Comparison of ENCODE assay signal across 8 cellular contexts in the genomic region with DNA sequence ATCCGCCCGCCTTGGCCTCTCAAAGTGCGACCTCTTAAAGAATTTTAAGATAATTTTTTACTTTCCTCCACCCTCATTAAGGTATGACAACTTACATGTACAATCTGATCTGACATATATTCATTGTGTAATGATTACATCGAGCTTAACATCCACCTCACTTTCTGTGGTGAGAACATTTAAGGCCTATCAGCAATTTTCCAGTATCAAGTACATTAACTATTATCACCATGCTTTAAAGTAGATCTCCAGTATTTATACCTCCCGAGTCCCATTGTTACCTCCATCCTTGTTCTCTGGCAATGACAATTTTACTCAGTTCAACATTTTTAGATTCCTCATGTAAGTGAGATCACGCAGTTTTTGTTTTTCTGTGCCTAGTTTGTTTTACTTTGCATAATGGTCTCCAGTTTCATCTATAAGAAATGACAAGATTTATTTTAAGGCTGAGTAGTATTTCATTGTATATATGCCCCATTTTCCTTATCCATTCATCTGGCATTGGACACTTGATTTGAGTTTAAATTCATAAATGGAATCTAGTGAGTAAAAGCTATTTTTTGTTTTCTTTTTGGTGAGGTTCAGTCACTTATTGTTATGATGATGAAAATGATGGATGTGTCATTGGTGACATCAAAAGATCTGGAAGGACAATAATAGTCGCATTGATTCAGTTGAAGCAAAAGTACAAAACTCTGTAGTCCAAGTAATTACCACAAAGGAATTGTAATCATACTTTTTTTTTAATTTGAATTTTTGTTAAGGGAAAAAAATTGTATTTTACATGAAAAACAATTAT.
DNase-seq lines count a peak whose midpoint lies in the region; ATAC-seq, FAIRE-seq and TF ChIP-seq lines count a peak whose summit lies in the region.

No MANE protein-coding gene starts in this region.

- peaks cover 26% of the 10 kb centered on the region for H3F3A ChIP-seq in MM.1S (ENCODE audit: insufficient read depth, low read length)

- no peak overlapping the region for H4K91ac ChIP-seq in mesenchymal stem cell (ENCODE audit: low read length)

- no peak overlapping the region for H2BK15ac ChIP-seq in mesenchymal stem cell (ENCODE audit: low read depth, poor library complexity, severe bottlenecking)

- H3K4me2 ChIP-seq in MM.1S (ENCODE audit: low read depth, low read length), result peak overlapping the region; percentile 97
- H3K4me2 ChIP-seq in astrocyte (ENCODE audit: low read length), result peak overlapping the region; percentile 81
- peak overlapping the region; percentile 63 for H3K4me2 ChIP-seq in mesenchymal stem cell (ENCODE audit: low read length, poor library complexity, severe bottlenecking)

- H3K9ac ChIP-seq in MM.1S (ENCODE audit: low read length), result peak overlapping the region; percentile 87
- peak overlapping the region; percentile 84 for H3K9ac ChIP-seq in astrocyte (ENCODE audit: low read length)
- peak overlapping the region; percentile 90 for H3K9ac ChIP-seq in mesenchymal stem cell (ENCODE audit: low read length)

- H3K27ac ChIP-seq in MM.1S (ENCODE audit: low read length) (peak overlapping the region; percentile 98), astrocyte (ENCODE audit: low read depth, low read length) (peak overlapping the region; percentile 72), mesenchymal stem cell (ENCODE audit: low read length, poor library complexity, severe bottlenecking) (peak overlapping the region; percentile 79)

- no peak overlapping the region for H2BK5ac ChIP-seq in mesenchymal stem cell (ENCODE audit: low read depth, low read length, poor library complexity, severe bottlenecking)

- no peaks in the 10 kb centered on the region for H3K9me2 ChIP-seq in MM.1S (replicated peaks; ENCODE audit: insufficient read depth, low read length)

- ATAC-seq in GM18873 (IDR thresholded peaks at IDR 0.05; ENCODE audit: low FRiP score, unreplicated experiment) (no peak), GM21528 (IDR thresholded peaks at IDR 0.05; ENCODE audit: low FRiP score, unreplicated experiment) (no peak)

- no peaks in the 10 kb centered on the region for H3K36me3 ChIP-seq in MM.1S (replicated peaks; ENCODE audit: insufficient read depth, low read length)
- no peaks in the 10 kb centered on the region for H3K36me3 ChIP-seq in astrocyte (ENCODE audit: insufficient read depth, low read length)
- no peaks in the 10 kb centered on the region for H3K36me3 ChIP-seq in mesenchymal stem cell (ENCODE audit: control insufficient read depth in 1 of 2, insufficient read depth in 2 of 2, low read depth in 1 of 2, low read length in 2 of 2)

- H3K9me3 Mint-ChIP-seq in astrocyte (ENCODE audit: unreplicated experiment), result no peaks in the 10 kb centered on the region

- TF ChIP-seq CTCF in MM.1S (IDR thresholded peaks at IDR 0.05; ENCODE audit: low read length) (no peak), astrocyte (IDR thresholded peaks at IDR 0.05; ENCODE audit: insufficient read depth, low read depth, low read length) (no peak)

- H3K4me3 ChIP-seq in MM.1S (ENCODE audit: low read length), result peak overlapping the region; percentile 79
- peak overlapping the region; percentile 72 for H3K4me3 ChIP-seq in astrocyte (ENCODE audit: insufficient read depth, low read depth, low read length)
- H3K4me3 ChIP-seq in mesenchymal stem cell (ENCODE audit: insufficient read depth in 1 of 2, low read depth in 1 of 2, low read length in 2 of 2), result peak overlapping the region; percentile 64 to 82

- H3K27ac Mint-ChIP-seq in astrocyte (ENCODE audit: unreplicated experiment), result peak overlapping the region; percentile 97

- H3K4me3 Mint-ChIP-seq in astrocyte (ENCODE audit: unreplicated experiment), result peak overlapping the region; percentile 96

- H3K79me1 ChIP-seq in mesenchymal stem cell (replicated peaks; ENCODE audit: low read length, poor library complexity, severe bottlenecking), result peaks cover 4% of the 10 kb centered on the region

- H2BK12ac ChIP-seq in mesenchymal stem cell (ENCODE audit: low read length in 2 of 2), result no peak overlapping the region

- H2AK5ac ChIP-seq in mesenchymal stem cell (ENCODE audit: low read length, severe bottlenecking), result no peak overlapping the region

- peaks cover 7% of the 10 kb centered on the region for H3K36me3 Mint-ChIP-seq in astrocyte (ENCODE audit: low read depth, unreplicated experiment)

- no peak overlapping the region for H3K4ac ChIP-seq in mesenchymal stem cell (ENCODE audit: low read depth in 1 of 2, low read length in 2 of 2)

- H3K79me2 ChIP-seq in MM.1S (ENCODE audit: low read length) (no peaks in the 10 kb centered on the region), astrocyte (ENCODE audit: insufficient read depth, low read length) (no peaks in the 10 kb centered on the region)

- H2AFZ ChIP-seq in MM.1S (ENCODE audit: low read length) (no peak overlapping the region), astrocyte (ENCODE audit: low read depth, low read length) (no peak overlapping the region), mesenchymal stem cell (ENCODE audit: low read depth, low read length) (no peak overlapping the region)

- H2BK120ac ChIP-seq in mesenchymal stem cell (ENCODE audit: low read depth, low read length), result no peak overlapping the region

- H3K9me3 ChIP-seq in MM.1S (replicated peaks; ENCODE audit: insufficient read depth, low read length), result no peaks in the 10 kb centered on the region
- no peaks in the 10 kb centered on the region for H3K9me3 ChIP-seq in astrocyte (ENCODE audit: insufficient read depth, low read depth, low read length)
- H3K9me3 ChIP-seq in mesenchymal stem cell (ENCODE audit: control insufficient read depth, low read length), result no peaks in the 10 kb centered on the region

- H3K4me1 ChIP-seq in MM.1S (ENCODE audit: low read length) (peaks cover 7% of the 10 kb centered on the region; the same call in 1 of the 2 replicates), astrocyte (ENCODE audit: insufficient read depth, low read length) (peaks cover 4% of the 10 kb centered on the region), mesenchymal stem cell (ENCODE audit: control insufficient read depth, insufficient read depth, low read depth, low read length) (peaks cover 3% of the 10 kb centered on the region)

- FAIRE-seq in astrocyte (lab: Jason Lieb, UNC), result no peak

- 2% methylated on average over 3 of the region's 7 CpGs for WGBS in mesenchymal stem cell

- H3K27me3 Mint-ChIP-seq in astrocyte (ENCODE audit: low read depth, unreplicated experiment), result no peaks in the 10 kb centered on the region

- no peak overlapping the region for H3K14ac ChIP-seq in mesenchymal stem cell (ENCODE audit: low read length in 2 of 2)

- peaks cover 2% of the 10 kb centered on the region for H3K4me1 Mint-ChIP-seq in astrocyte (ENCODE audit: low read depth, unreplicated experiment)

- DNase-seq in DMS53 (lab: John Stamatoyannopoulos, UW) (peak; percentile 62), DMS53 treated with DMSO at 0.1 percent for 48 hours (lab: John Stamatoyannopoulos, UW; ENCODE audit: unreplicated experiment) (no peak), MM.1S (peak; percentile 22), astrocyte (ENCODE audit: low read depth) (no peak), mesenchymal stem cell (peak; percentile 41), COR-L47 (lab: John Stamatoyannopoulos, UW) (no peak)

- H4K8ac ChIP-seq in mesenchymal stem cell (ENCODE audit: low read length), result no peak overlapping the region

- H3K27me3 ChIP-seq in MM.1S (replicated peaks; ENCODE audit: insufficient read depth, low read length) (no peaks in the 10 kb centered on the region), astrocyte (ENCODE audit: insufficient read depth, low read length) (no peaks in the 10 kb centered on the region), mesenchymal stem cell (ENCODE audit: control insufficient read depth in 1 of 2, insufficient read depth in 1 of 2, low read length in 2 of 2) (no peaks in the 10 kb centered on the region)

- no peak overlapping the region for H3K23ac ChIP-seq in mesenchymal stem cell (ENCODE audit: low read length in 2 of 2)

- H4K20me1 ChIP-seq in MM.1S (ENCODE audit: insufficient read depth, low read length) (no peaks in the 10 kb centered on the region), astrocyte (ENCODE audit: insufficient read depth, low read length) (no peaks in the 10 kb centered on the region)

- peak overlapping the region in 1 of 2 experiments; percentile 83 for H3K18ac ChIP-seq in mesenchymal stem cell (ENCODE audit: low read depth in 1 of 2, low read length in 2 of 2)

Comparison
In these comparisons a context has a peak if more than half of its experiments do, and no peak if none do; other contexts are left out.
1. DNase-seq: peak in DMS53 (single experiment), MM.1S (single experiment) and mesenchymal stem cell (single experiment); none in DMS53 treated with DMSO at 0.1 percent for 48 hours (single experiment), astrocyte (single experiment) and COR-L47 (single experiment).
2. Peak in every context shown above with its lines, with median percentiles within 50 percentile points of each other: H3K27ac ChIP-seq, H3K4me2 ChIP-seq, H3K4me3 ChIP-seq and H3K9ac ChIP-seq.